ENCODE assay signal across 11 cellular contexts in the genomic region with DNA sequence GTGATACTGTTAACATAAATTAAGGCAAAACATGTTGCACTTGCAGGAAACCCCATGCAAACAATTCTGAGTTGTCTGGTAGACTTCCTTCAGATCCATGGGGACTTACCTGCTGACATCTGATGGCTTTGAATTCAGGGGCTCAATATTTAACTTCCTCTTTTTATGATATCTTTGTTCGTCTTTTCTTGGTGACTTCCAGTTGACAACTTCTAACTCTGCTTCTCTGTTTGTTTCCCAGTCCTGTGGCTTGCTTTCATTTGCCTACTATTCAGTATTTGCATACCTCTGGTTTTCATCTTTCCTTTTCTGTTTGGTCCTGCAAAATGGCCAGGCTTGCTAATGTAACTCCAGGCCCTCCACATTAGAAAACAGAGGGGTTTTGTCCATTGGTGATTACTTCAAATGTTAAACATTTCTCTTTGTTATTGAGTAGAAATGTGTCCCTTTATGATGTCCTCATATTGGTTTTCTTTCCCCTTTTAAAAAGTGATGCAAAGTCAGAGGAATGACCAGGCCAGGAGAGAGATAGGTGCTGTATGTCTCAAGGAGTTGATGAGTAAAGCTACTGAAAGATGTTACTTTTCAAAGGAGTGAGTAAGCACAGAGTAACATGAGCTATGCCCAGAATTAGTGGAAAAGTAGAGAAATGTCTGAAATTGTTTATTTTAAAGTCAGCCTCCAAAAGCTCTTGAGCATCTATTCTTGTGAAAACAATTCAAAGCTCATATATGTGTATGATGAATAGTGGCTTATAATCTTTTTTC.
DNase-seq lines count a peak whose midpoint lies in the region; ATAC-seq and TF ChIP-seq lines count a peak whose summit lies in the region.
"Had no signal": no experiment of that assay in that cellular context is flagged by ENCODE, and none has a peak within 500 bp of the region (broad histone marks: within the 10 kb centered on the region; RNA-seq: fewer than 3 reads in every experiment).

No MANE protein-coding gene starts in this region.

- H3K36me3 Mint-ChIP-seq in MCF 10A (ENCODE audit: insufficient read depth, unreplicated experiment), result peaks cover 18% of the 10 kb centered on the region

- no peaks in the 10 kb centered on the region for H3K9me3 Mint-ChIP-seq in MCF 10A (ENCODE audit: unreplicated experiment)

- no peak for ATAC-seq in gastroesophageal sphincter

- H3K27me3 ChIP-seq in breast epithelium, result no peaks in the 10 kb centered on the region
- no peaks in the 10 kb centered on the region for H3K27me3 ChIP-seq in gastroesophageal sphincter
- no peaks in the 10 kb centered on the region for H3K27me3 ChIP-seq in left ventricle myocardium inferior (ENCODE audit: low read depth)

- TF ChIP-seq EP300 in gastroesophageal sphincter (IDR thresholded peaks at IDR 0.05), result no peak

- H3K4me1 ChIP-seq in breast epithelium, result peaks cover 0 to 6% of the 10 kb centered on the region in 2 donors
- peaks cover 3 to 68% (median 7%) of the 10 kb centered on the region in 3 donors for H3K4me1 ChIP-seq in gastroesophageal sphincter
- H3K4me1 ChIP-seq in left ventricle myocardium inferior, result peaks cover 24% of the 10 kb centered on the region

- H3K36me3 ChIP-seq in breast epithelium (peaks cover 5% of the 10 kb centered on the region), gastroesophageal sphincter (peaks cover 4 to 22% of the 10 kb centered on the region in 2 donors), left ventricle myocardium inferior (peaks cover 9% of the 10 kb centered on the region)

- peak; percentile 24 for DNase-seq in MCF 10A (ENCODE audit: unreplicated experiment)
- no peak for DNase-seq in breast epithelium (ENCODE audit: low spot score in 2 of 2)
- DNase-seq in NAMALWA (ENCODE audit: low spot score), result peak; percentile 68
- peak; percentile 43 for DNase-seq in dedifferentiated amniotic fluid mesenchymal stem cell (ENCODE audit: extremely low spot score)
- DNase-seq in left ventricle myocardium inferior, result no peak
- no peak for DNase-seq in A172 (ENCODE audit: low spot score)
- DNase-seq in NCI-H1105 (lab: John Stamatoyannopoulos, UW), result no peak
- DNase-seq: cerebellar nuclear complex, head of caudate nucleus had no signal

- H3K4me1 Mint-ChIP-seq in MCF 10A (ENCODE audit: insufficient read depth, unreplicated experiment), result peaks cover 12% of the 10 kb centered on the region

- H3K4me3 ChIP-seq in breast epithelium (no peak overlapping the region), gastroesophageal sphincter (no peak overlapping the region), left ventricle myocardium inferior (no peak overlapping the region)
- H3K4me3 ChIP-seq: SK-N-MC had no signal

- TF ChIP-seq POLR2A in breast epithelium (IDR thresholded peaks at IDR 0.05) (no peak), gastroesophageal sphincter (IDR thresholded peaks at IDR 0.05) (no peak)

- H3K9me3 ChIP-seq in breast epithelium (no peaks in the 10 kb centered on the region), gastroesophageal sphincter (no peaks in the 10 kb centered on the region), left ventricle myocardium inferior (replicated peaks) (no peaks in the 10 kb centered on the region)

- POLR2A ChIA-PET in MCF 10A (lab: Yijun Ruan, JAX), result interaction anchor here (1.0 kb wide), 1 partner anchor 14 kb away, joined by 3 read pairs; no protein-coding TSS in a partner anchor

- WGBS in gastroesophageal sphincter (ENCODE audit: low coverage in 1 of 2), 2 donors, result 62% methylated on average over 1 of the region's 1 CpG; no CpG with 5 or more reads in 1 of the 2 donors

- no peak for TF ChIP-seq CTCF in MCF 10A (IDR thresholded peaks at IDR 0.05; ENCODE audit: unreplicated experiment)
- no peak for TF ChIP-seq CTCF in breast epithelium (IDR thresholded peaks at IDR 0.05)
- TF ChIP-seq CTCF in gastroesophageal sphincter (IDR thresholded peaks at IDR 0.05), result no peak
- no peak for TF ChIP-seq CTCF in left ventricle myocardium inferior (IDR thresholded peaks at IDR 0.05; ENCODE audit: borderline replicate concordance)

- H3K27me3 Mint-ChIP-seq in MCF 10A (ENCODE audit: insufficient read depth, unreplicated experiment), result no peaks in the 10 kb centered on the region

- H3K27ac ChIP-seq in breast epithelium, result no peak overlapping the region
- H3K27ac ChIP-seq in gastroesophageal sphincter, result peak overlapping the region in 2 of 4 donors; percentile 0 to 30
- no peak overlapping the region for H3K27ac ChIP-seq in left ventricle myocardium inferior (replicated peaks)
- H3K27ac ChIP-seq: SK-N-MC had no signal

- BruUV-seq in MCF 10A (replicated peaks; lab: Mats Ljungman, UMichigan), result no TSS peak

- intact Hi-C loops in MCF 10A (cut with micrococcal nuclease), result no loop called here
- intact Hi-C loops in breast epithelium (cut with DNase I; ENCODE audit: low total_unique reads), result no loop called here
- intact Hi-C loops in left ventricle myocardium inferior (cut with micrococcal nuclease), result no loop called here

- H3K27ac Mint-ChIP-seq in MCF 10A (ENCODE audit: low read depth, unreplicated experiment), result no peak overlapping the region

- H3K4me3 Mint-ChIP-seq in MCF 10A (ENCODE audit: unreplicated experiment), result no peak overlapping the region

- CTCF ChIA-PET in MCF 10A (lab: Yijun Ruan, JAX), result no interaction called here

Comparison
In these comparisons a context has a peak if more than half of its experiments do, and no peak if none do; other contexts are left out.
1. DNase-seq: peak in MCF 10A (single experiment), NAMALWA (single experiment) and dedifferentiated amniotic fluid mesenchymal stem cell (single experiment); none in breast epithelium (0 of 2), left ventricle myocardium inferior (single experiment), A172 (single experiment) and NCI-H1105 (single experiment).